In the genomic region with DNA sequence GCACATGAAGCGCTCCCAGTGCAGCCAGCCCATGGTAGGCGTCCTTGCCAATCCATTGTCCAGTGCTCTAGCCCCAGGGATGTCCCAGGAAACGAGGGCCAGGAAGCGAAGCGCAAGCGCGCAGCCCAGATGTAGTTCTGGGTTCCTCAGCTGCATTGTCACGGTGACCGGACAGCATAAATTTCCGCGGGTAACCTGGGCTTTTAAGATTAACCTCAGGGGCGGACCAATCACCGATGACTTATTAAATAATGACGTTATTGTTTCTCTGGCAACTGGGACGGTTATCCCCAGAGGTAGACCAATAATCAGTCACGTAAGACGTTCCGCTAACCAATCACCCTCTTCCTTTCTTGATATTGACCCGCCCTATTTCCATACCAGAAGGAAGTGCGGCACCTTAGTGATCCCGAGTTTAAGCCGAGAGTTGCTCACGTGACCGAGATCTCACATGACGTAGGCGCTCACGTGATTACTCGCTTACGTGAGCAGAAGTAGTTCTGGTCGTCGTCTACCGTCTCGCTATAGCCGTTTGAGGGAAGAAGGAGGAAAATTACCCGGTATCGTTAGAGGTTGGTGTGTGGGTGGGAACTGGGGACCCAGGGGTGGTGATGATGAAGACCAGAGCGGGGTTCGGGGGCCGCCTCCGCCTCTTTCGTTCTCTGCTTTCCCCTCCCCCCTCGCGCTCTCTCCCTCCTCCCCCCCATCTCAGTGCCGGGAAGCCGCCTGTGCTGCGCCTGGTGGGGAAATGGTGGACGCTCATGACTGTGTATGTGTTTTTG, we compare ENCODE assay signal across 8 cellular contexts. TPM values are rescaled to one million over a fixed set of nuclear protein-coding genes. Genes with fewer than 3 reads are reported as not detected.
DNase-seq lines count a peak whose midpoint lies in the region; ATAC-seq and TF ChIP-seq lines count a peak whose summit lies in the region.

A gene (minus strand): TSS at position 178 of the 782 bp plus-strand sequence. CDS start 22 bp downstream, at position 156.
A gene with protein sequence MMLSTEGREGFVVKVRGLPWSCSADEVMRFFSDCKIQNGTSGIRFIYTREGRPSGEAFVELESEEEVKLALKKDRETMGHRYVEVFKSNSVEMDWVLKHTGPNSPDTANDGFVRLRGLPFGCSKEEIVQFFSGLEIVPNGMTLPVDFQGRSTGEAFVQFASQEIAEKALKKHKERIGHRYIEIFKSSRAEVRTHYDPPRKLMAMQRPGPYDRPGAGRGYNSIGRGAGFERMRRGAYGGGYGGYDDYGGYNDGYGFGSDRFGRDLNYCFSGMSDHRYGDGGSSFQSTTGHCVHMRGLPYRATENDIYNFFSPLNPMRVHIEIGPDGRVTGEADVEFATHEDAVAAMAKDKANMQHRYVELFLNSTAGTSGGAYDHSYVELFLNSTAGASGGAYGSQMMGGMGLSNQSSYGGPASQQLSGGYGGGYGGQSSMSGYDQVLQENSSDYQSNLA (plus strand): TSS at position 475 of the 782 bp plus-strand sequence. CDS start 3,767 bp downstream, outside the sequence.

- H3K27ac ChIP-seq in temporal lobe (ENCODE audit: low read depth, low read length): peak within 1 kb of the TSS; percentile 87

- H3K36me3 Mint-ChIP-seq in activated naive CD4-positive, alpha-beta T cell treated with anti-CD3 and anti-CD28 coated beads, Interleukin-2, amount 50 U/mL, for 72 hours: peaks cover 26% of the 10 kb centered on the region in 2 donors

- H3K27ac Mint-ChIP-seq in activated naive CD4-positive, alpha-beta T cell treated with anti-CD3 and anti-CD28 coated beads, Interleukin-2, amount 50 U/mL, for 72 hours: peak within 1 kb of the TSS; percentile 98 to 99

- ATAC-seq in HG02610 (IDR thresholded peaks at IDR 0.05; ENCODE audit: unreplicated experiment): peak; percentile 95
- peak; percentile 93 to 95 for ATAC-seq in activated naive CD4-positive, alpha-beta T cell treated with anti-CD3 and anti-CD28 coated beads, Interleukin-2, amount 50 U/mL, for 72 hours

- peak; percentile 90 for DNase-seq in GM06990 (ENCODE audit: extremely low read depth, insufficient read length)
- DNase-seq in NCI-H1092 treated with DMSO at 0.1 percent for 48 hours (lab: John Stamatoyannopoulos, UW): peak; percentile 99
- peak; percentile 81 for DNase-seq in SKM-1 (lab: John Stamatoyannopoulos, UW; ENCODE audit: unreplicated experiment)
- DNase-seq in activated naive CD4-positive, alpha-beta T cell treated with anti-CD3 and anti-CD28 coated beads, Interleukin-2, amount 50 U/mL, for 72 hours (ENCODE audit: low spot score in 2 of 2): peak; percentile 73 to 89
- DNase-seq in glomerular endothelial cell (ENCODE audit: extremely low read depth, low read depth, low spot score): peak; percentile 92
- DNase-seq in occipital lobe (lab: John Stamatoyannopoulos, UW): peak; percentile 82

- H3K9me3 Mint-ChIP-seq in activated naive CD4-positive, alpha-beta T cell treated with anti-CD3 and anti-CD28 coated beads, Interleukin-2, amount 50 U/mL, for 72 hours: no peaks in the 10 kb centered on the region

- peak within 1 kb of the TSS; percentile 88 for H3K4me3 ChIP-seq in GM06990 (replicated peaks; ENCODE audit: low read depth, low read length)

- no peaks in the 10 kb centered on the region for H3K27me3 ChIP-seq in GM06990 (replicated peaks; ENCODE audit: control insufficient read depth, insufficient read depth, low read length)

- no peaks in the 10 kb centered on the region for H3K36me3 ChIP-seq in GM06990 (ENCODE audit: control insufficient read depth, insufficient read depth, low read length)

- no peak for TF ChIP-seq CTCF in GM06990 (IDR thresholded peaks at IDR 0.05; ENCODE audit: insufficient read depth, low read length, poor library complexity, severe bottlenecking)

RNA-seq across cellular contexts. Expression of the first gene that starts in this region (rescaled TPM):
- 10 to 100 TPM; 63.8 to 98.2 TPM for total RNA-seq in activated naive CD4-positive, alpha-beta T cell treated with anti-CD3 and anti-CD28 coated beads, Interleukin-2, amount 50 U/mL, for 72 hours
- total RNA-seq in glomerular endothelial cell (27.2 and 29.6 TPM in 2 replicates), occipital lobe (20.7 TPM), temporal lobe (16.5 TPM)

RNA-seq across cellular contexts. Expression of the second gene that starts in this region (rescaled TPM):
- total RNA-seq in activated naive CD4-positive, alpha-beta T cell treated with anti-CD3 and anti-CD28 coated beads, Interleukin-2, amount 50 U/mL, for 72 hours: 10 to 100 TPM; 27.8 to 30.9 TPM
- total RNA-seq in glomerular endothelial cell (52.0 and 54.7 TPM in 2 replicates), occipital lobe (92.5 TPM), temporal lobe (71.3 TPM)

Comparison
In these comparisons a context has a peak if more than half of its experiments do, and no peak if none do; other contexts are left out.
1. Peak in every context shown above with its lines: DNase-seq, ATAC-seq, H3K4me3 ChIP-seq and H3K27ac ChIP-seq.